Comparison of ENCODE assay signal across 8 cellular contexts in the genomic region with DNA sequence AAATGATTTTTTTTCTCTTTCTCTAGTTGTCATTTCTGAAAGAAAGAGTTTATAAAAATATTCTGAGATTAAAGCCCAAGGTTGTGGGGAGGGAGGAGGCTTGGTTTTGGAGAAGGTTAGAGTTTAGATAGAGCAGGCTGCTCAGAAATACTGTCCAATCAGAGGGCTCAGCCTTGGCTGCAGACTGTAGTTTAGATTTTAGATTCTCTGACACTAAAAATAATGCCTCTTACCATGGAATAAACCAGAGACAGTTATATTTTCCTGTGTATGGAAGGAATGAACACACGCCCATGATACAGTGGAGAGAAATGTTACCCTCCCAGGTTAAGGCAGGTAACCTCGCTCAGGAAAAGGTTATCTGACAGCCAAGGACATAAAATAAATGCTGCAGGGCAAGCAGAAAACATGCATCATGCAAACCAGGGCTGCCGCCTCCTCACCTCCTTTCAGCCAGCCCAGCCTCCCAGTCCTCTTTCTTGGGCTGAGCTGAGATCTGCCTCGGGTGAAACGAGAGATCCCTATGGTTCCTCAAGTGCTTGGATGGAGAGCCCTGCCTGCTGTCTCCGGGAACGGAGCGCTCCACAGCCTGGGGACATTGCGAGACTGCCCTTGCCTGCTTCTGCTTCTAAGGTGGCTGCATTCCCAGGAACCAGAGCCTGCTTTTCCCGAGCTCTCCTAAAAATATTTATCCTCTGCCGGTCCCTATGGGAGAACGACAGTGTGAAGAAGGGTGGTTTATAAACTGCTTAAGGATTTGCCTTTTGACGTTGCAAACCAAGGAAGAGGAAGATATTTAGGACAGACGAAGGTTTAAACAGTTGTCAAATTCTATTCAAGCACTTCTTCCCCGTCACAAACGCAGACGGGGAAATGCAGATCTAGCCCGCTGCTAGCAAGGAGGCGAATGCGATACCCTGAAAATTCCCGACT. TPM values are rescaled to one million over a fixed set of nuclear protein-coding genes. Genes with fewer than 3 reads are reported as not detected.
DNase-seq lines count a peak whose midpoint lies in the region; ATAC-seq, FAIRE-seq and TF ChIP-seq lines count a peak whose summit lies in the region.

No MANE protein-coding gene starts in this region.

- H2AFZ ChIP-seq in endothelial cell of umbilical vein (ENCODE audit: low read depth, low read length) = peak overlapping the region; percentile 18

- ATAC-seq in A549 = peak; percentile 45 to 50

- H3K4me2 ChIP-seq in A549 (peak overlapping the region; percentile 81), endothelial cell of umbilical vein (ENCODE audit: insufficient read depth, low read length) (peak overlapping the region; percentile 62)

- H4K20me1 ChIP-seq in endothelial cell of umbilical vein (replicated peaks; ENCODE audit: control insufficient read depth, extremely low read depth, insufficient read depth, low read length) = no peaks in the 10 kb centered on the region

- TF ChIP-seq EP300 in A549 (IDR thresholded peaks at IDR 0.05) = no peak

- H3K4me1 ChIP-seq in A549 = peaks cover 38% of the 10 kb centered on the region
- H3K4me1 ChIP-seq in endothelial cell of umbilical vein (ENCODE audit: control insufficient read depth, extremely low read depth, insufficient read depth, low read length) = peaks cover 26% of the 10 kb centered on the region
- peaks cover 7 to 10% of the 10 kb centered on the region in 2 donors for H3K4me1 ChIP-seq in thyroid gland

- H3K4me1 Mint-ChIP-seq in activated CD4-positive, alpha-beta T cell treated with anti-CD3 and anti-CD28 coated beads, Interleukin-2, amount 10 ng/mL, durations not matched to agents 24 days and 14 days = peaks cover 19% of the 10 kb centered on the region

- peak overlapping the region; percentile 61 for H3K27ac Mint-ChIP-seq in activated CD4-positive, alpha-beta T cell treated with anti-CD3 and anti-CD28 coated beads, Interleukin-2, amount 10 ng/mL, durations not matched to agents 24 days and 14 days

- dilution Hi-C loops in endothelial cell of umbilical vein (cut with MboI; ENCODE audit: extremely low pct_ligation_motif_present, low sequenced_read_pairs) = no loop called here

- H3K9me3 Mint-ChIP-seq in activated CD4-positive, alpha-beta T cell treated with anti-CD3 and anti-CD28 coated beads, Interleukin-2, amount 10 ng/mL, durations not matched to agents 24 days and 14 days = no peaks in the 10 kb centered on the region

- no peaks in the 10 kb centered on the region for H3K9me1 ChIP-seq in endothelial cell of umbilical vein (replicated peaks; ENCODE audit: control insufficient read depth, extremely low read depth, insufficient read depth, low read length)

- H3K27me3 ChIP-seq in endothelial cell of umbilical vein (ENCODE audit: control insufficient read depth in 2 of 2, insufficient read depth in 2 of 2, low read length in 2 of 2) (no peaks in the 10 kb centered on the region), thyroid gland (no peaks in the 10 kb centered on the region)

- intact Hi-C loops in activated CD4-positive, alpha-beta T cell treated with anti-CD3 and anti-CD28 coated beads, Interleukin-2, amount 10 ng/mL, durations not matched to agents 24 days and 14 days (cut with micrococcal nuclease) = no loop called here
- intact Hi-C loops in endothelial cell of umbilical vein (cut with micrococcal nuclease) = no loop called here
- intact Hi-C loops in thyroid gland (cut with DNase I) = no loop called here

- CTCF ChIA-PET in A549 (lab: Yijun Ruan, JAX) (interaction anchor here (0.6 to 6.7 kb wide), 18 partner anchors 9 to 86 kb away, joined by 3 to 83 read pairs (median 5); partner anchors contain the start of gene ECT2), endothelial cell of umbilical vein (lab: Charles Lee) (interaction anchor here (1.1 to 3.1 kb wide), 11 partner anchors 10 to 378 kb away, joined by 3 to 38 read pairs (median 8); partner anchors contain the start of gene ECT2)

- no peaks in the 10 kb centered on the region for H3K36me3 ChIP-seq in endothelial cell of umbilical vein (ENCODE audit: control insufficient read depth in 2 of 2, extremely low read depth in 1 of 2, insufficient read depth in 2 of 2, low read length in 2 of 2)
- no peaks in the 10 kb centered on the region for H3K36me3 ChIP-seq in thyroid gland

- TF ChIP-seq CTCF in A549 (IDR thresholded peaks at IDR 0.05) (no peak), GM12875 (IDR thresholded peaks at IDR 0.05; ENCODE audit: borderline replicate concordance, insufficient read depth, low read depth, low read length) (no peak), endothelial cell of umbilical vein (IDR thresholded peaks at IDR 0.05; ENCODE audit: extremely low read depth in 1 of 2, insufficient read depth in 1 of 2, low read depth in 1 of 2, low read length in 2 of 2) (no peak), thyroid gland (IDR thresholded peaks at IDR 0.05) (no peak)

- peak overlapping the region; percentile 70 for H3K9ac ChIP-seq in endothelial cell of umbilical vein (replicated peaks; ENCODE audit: extremely low read depth, insufficient read depth, low read length)

- POLR2A ChIA-PET in A549 (lab: Yijun Ruan, JAX) = interaction anchor here (1.0 to 4.4 kb wide), 5 partner anchors 10 to 79 kb away, joined by 3 to 66 read pairs (median 3); partner anchors contain the start of gene ECT2
- POLR2A ChIA-PET in endothelial cell of umbilical vein (lab: Charles Lee) = interaction anchor here (0.8 to 1.6 kb wide), 3 partner anchors 33 to 40 kb away, joined by 3 to 10 read pairs (median 3); partner anchors contain the start of gene ECT2

- peaks cover 14% of the 10 kb centered on the region for H3K27me3 Mint-ChIP-seq in activated CD4-positive, alpha-beta T cell treated with anti-CD3 and anti-CD28 coated beads, Interleukin-2, amount 10 ng/mL, durations not matched to agents 24 days and 14 days

- DNase-seq in A549 (ENCODE audit: low read depth in 1 of 2, low spot score in 1 of 2) (no peak), endothelial cell of umbilical vein (ENCODE audit: low read depth, low spot score) (peak; percentile 64), middle frontal gyrus (ENCODE audit: extremely low spot score, low spot score) (peak; percentile 3), thyroid gland (peak; percentile 62 to 63), SKM-1 (lab: John Stamatoyannopoulos, UW; ENCODE audit: unreplicated experiment) (no peak)
- no peak for DNase-seq in Jurkat, Clone E6-1 (ENCODE audit: low read depth, low spot score)
- peak; percentile 68 for DNase-seq in activated CD4-positive, alpha-beta T cell treated with anti-CD3 and anti-CD28 coated beads, Interleukin-2, amount 10 ng/mL, durations not matched to agents 24 days and 14 days

- H3K27ac ChIP-seq in A549 = peak overlapping the region; percentile 86 to 93
- H3K27ac ChIP-seq in endothelial cell of umbilical vein (ENCODE audit: insufficient read depth, low read depth, low read length) = peak overlapping the region; percentile 88
- peak overlapping the region; percentile 57 to 86 (median 85) for H3K27ac ChIP-seq in thyroid gland

- H3K9me3 ChIP-seq in A549 = no peaks in the 10 kb centered on the region
- no peaks in the 10 kb centered on the region for H3K9me3 ChIP-seq in endothelial cell of umbilical vein (replicated peaks; ENCODE audit: control insufficient read depth, insufficient read depth, low read length)
- no peaks in the 10 kb centered on the region for H3K9me3 ChIP-seq in thyroid gland

- 2% methylated on average over 21 of the region's 21 CpGs for WGBS in A549 (ENCODE audit: missing lambda C conversion rate)
- 2 to 3% methylated on average over 21 of the region's 21 CpGs for WGBS in thyroid gland, 2 donors

- TF ChIP-seq POLR2A in A549 (IDR thresholded peaks at IDR 0.05; ENCODE audit: low read length) (no peak), endothelial cell of umbilical vein (IDR thresholded peaks at IDR 0.05; ENCODE audit: low read depth, low read length) (no peak), thyroid gland (IDR thresholded peaks at IDR 0.05) (no peak)

- TF ChIP-seq RAD21 in A549 (conservative IDR thresholded peaks at IDR 0.05 in 1 of 2, IDR thresholded peaks at IDR 0.05 in 1 of 2) = no peak

- TSS peak; percentile 76 for BruUV-seq in endothelial cell of umbilical vein (replicated peaks; lab: Mats Ljungman, UMichigan)

- no peaks in the 10 kb centered on the region for H3K36me3 Mint-ChIP-seq in activated CD4-positive, alpha-beta T cell treated with anti-CD3 and anti-CD28 coated beads, Interleukin-2, amount 10 ng/mL, durations not matched to agents 24 days and 14 days (ENCODE audit: low read depth)

- FAIRE-seq in A549 (lab: Jason Lieb, UNC) (no peak), endothelial cell of umbilical vein (lab: Jason Lieb, UNC) (peak; percentile 63)

- peak overlapping the region; percentile 94 for H3K4me3 Mint-ChIP-seq in activated CD4-positive, alpha-beta T cell treated with anti-CD3 and anti-CD28 coated beads, Interleukin-2, amount 10 ng/mL, durations not matched to agents 24 days and 14 days

- peak overlapping the region; percentile 92 for H3K4me3 ChIP-seq in A549
- peak overlapping the region; percentile 91 for H3K4me3 ChIP-seq in GM12875 (ENCODE audit: low read depth, low read length)
- H3K4me3 ChIP-seq in Jurkat, Clone E6-1 (ENCODE audit: low read length) = peak overlapping the region; percentile 92
- H3K4me3 ChIP-seq in endothelial cell of umbilical vein (replicated peaks in 1 of 3; ENCODE audit: insufficient read depth in 1 of 3, low read depth in 1 of 3, low read length in 3 of 3) = peak overlapping the region; percentile 36 to 79 (median 75)
- peak overlapping the region; percentile 46 to 91 (median 59) for H3K4me3 ChIP-seq in thyroid gland (replicated peaks in 1 of 3)

- H3K79me2 ChIP-seq in endothelial cell of umbilical vein (ENCODE audit: control insufficient read depth, insufficient read depth, low read length) = peaks cover 42% of the 10 kb centered on the region

RNA-seq across cellular contexts. Expression of gene NCEH1, which starts 0.8 kb away (rescaled TPM):
- polyA plus RNA-seq in A549 (2011; rRNA removed) = 32.2 and 33.2 TPM in 2 replicates
- 10.6 and 12.9 TPM in 2 replicates for polyA plus RNA-seq in A549 (2012; cell fraction: cytosol; rRNA removed)
- 12.4 TPM in 2 replicates for polyA plus RNA-seq in A549 (2012; cell fraction: nucleus; rRNA removed)
- polyA plus RNA-seq in A549 (2017; fragmentation: RNase III; extraction: RNeasy Plus Mini Kit Qiagen cat#74134 plus additional on column Dnase treatment) = 20.7 to 25.8 TPM (median 21.4 TPM) in 3 replicates
- 34.7 and 36.7 TPM in 2 replicates for polyA minus RNA-seq in A549 (2011; rRNA and poly(A)+ RNA removed)
- 3.1 TPM for polyA plus RNA-seq in Jurkat, Clone E6-1 (2012; ENCODE audit: insufficient read depth, insufficient read length)
- 4.9 and 7.7 TPM in 2 replicates for total RNA-seq in activated CD4-positive, alpha-beta T cell treated with anti-CD3 and anti-CD28 coated beads, Interleukin-2, amount 10 ng/mL, durations not matched to agents 24 days and 14 days
- 20.3 and 20.5 TPM in 2 replicates for total RNA-seq in endothelial cell of umbilical vein
- 9.6 and 10.0 TPM in 2 replicates for polyA plus RNA-seq in endothelial cell of umbilical vein
- 9.1 and 11.1 TPM in 2 replicates for polyA plus RNA-seq in endothelial cell of umbilical vein (2011; cell fraction: cytosol; rRNA removed)
- 6.5 and 9.6 TPM in 2 replicates for polyA plus RNA-seq in endothelial cell of umbilical vein (2011; cell fraction: nucleus; rRNA removed)
- polyA plus RNA-seq in endothelial cell of umbilical vein (2012) = 17.8 and 30.8 TPM in 2 replicates
- polyA minus RNA-seq in endothelial cell of umbilical vein = 17.8 and 22.3 TPM in 2 replicates
- polyA minus RNA-seq in endothelial cell of umbilical vein (2011; cell fraction: cytosol; rRNA and poly(A)+ RNA removed) = 27.7 TPM
- 9.4 and 14.1 TPM in 2 replicates for polyA minus RNA-seq in endothelial cell of umbilical vein (2011; cell fraction: nucleus; rRNA and poly(A)+ RNA removed)
- total RNA-seq in thyroid gland = 10 to 100 TPM in 3 of 4 donors, 1 to 10 TPM in 1; 8.3 to 12.4 (median 11.0) TPM

RNA-seq across cellular contexts. Expression of gene ECT2, which starts 40.5 kb away (rescaled TPM):
- polyA plus RNA-seq in A549 (2011; rRNA removed) (132 and 187 TPM in 2 replicates), A549 (2017; fragmentation: RNase III; extraction: RNeasy Plus Mini Kit Qiagen cat#74134 plus additional on column Dnase treatment) (92.3 to 96.5 TPM (median 93.3 TPM) in 3 replicates), endothelial cell of umbilical vein (7.2 and 10.3 TPM in 2 replicates)
- 28.9 and 30.3 TPM in 2 replicates for polyA plus RNA-seq in A549 (2012; cell fraction: cytosol; rRNA removed)
- 23.6 and 46.4 TPM in 2 replicates for polyA plus RNA-seq in A549 (2012; cell fraction: nucleus; rRNA removed)
- polyA minus RNA-seq in A549 (2011; rRNA and poly(A)+ RNA removed) = 71.8 and 77.7 TPM in 2 replicates
- polyA plus RNA-seq in Jurkat, Clone E6-1 (2012; ENCODE audit: insufficient read depth, insufficient read length) = 96.7 TPM
- total RNA-seq in activated CD4-positive, alpha-beta T cell treated with anti-CD3 and anti-CD28 coated beads, Interleukin-2, amount 10 ng/mL, durations not matched to agents 24 days and 14 days = 36.2 and 40.4 TPM in 2 replicates
- total RNA-seq in endothelial cell of umbilical vein (44.7 and 47.5 TPM in 2 replicates), thyroid gland (10 to 100 TPM in 1 of 4 donors, 1 to 10 TPM in 3; 6.8 to 10.7 (median 7.2) TPM)
- 14.5 and 15.7 TPM in 2 replicates for polyA plus RNA-seq in endothelial cell of umbilical vein (2011; cell fraction: cytosol; rRNA removed)
- 27.8 and 42.4 TPM in 2 replicates for polyA plus RNA-seq in endothelial cell of umbilical vein (2011; cell fraction: nucleus; rRNA removed)
- polyA plus RNA-seq in endothelial cell of umbilical vein (2012) = 15.1 and 28.3 TPM in 2 replicates
- 18.8 and 24.8 TPM in 2 replicates for polyA minus RNA-seq in endothelial cell of umbilical vein
- polyA minus RNA-seq in endothelial cell of umbilical vein (2011; cell fraction: cytosol; rRNA and poly(A)+ RNA removed) = 73.0 TPM
- 54.5 and 87.6 TPM in 2 replicates for polyA minus RNA-seq in endothelial cell of umbilical vein (2011; cell fraction: nucleus; rRNA and poly(A)+ RNA removed)

Comparison
In these comparisons a context has a peak if more than half of its experiments do, and no peak if none do; other contexts are left out.
1. DNase-seq: peak in activated CD4-positive, alpha-beta T cell treated with anti-CD3 and anti-CD28 coated beads, Interleukin-2, amount 10 ng/mL, durations not matched to agents 24 days and 14 days (single experiment), endothelial cell of umbilical vein (single experiment), middle frontal gyrus (single experiment) and thyroid gland (2 of 2); none in A549 (0 of 2), Jurkat, Clone E6-1 (single experiment) and SKM-1 (single experiment).
2. Peak in every context shown above with its lines, with median percentiles within 50 percentile points of each other: H3K27ac ChIP-seq and H3K4me3 ChIP-seq.